8 cellular contexts compared by ENCODE assay signal in genomic region chr4:81030061-81030616, GRCh38. TPM values are rescaled to one million over a fixed set of nuclear protein-coding genes. Genes with fewer than 3 reads are reported as not detected.
DNase-seq lines count a peak whose midpoint lies in the region; ATAC-seq, FAIRE-seq and TF ChIP-seq lines count a peak whose summit lies in the region.

No MANE protein-coding gene starts in this region.

- ATAC-seq in stimulated activated naive CD8-positive, alpha-beta T cell treated with anti-CD3 and anti-CD28 coated beads, Interleukin-15, Interleukin-2, amounts not matched to agents 100 U/mL and 50 U/mL, for 24 hours: no peak
- ATAC-seq in memory B cell (ENCODE audit: low read depth) (no peak), GM18909 (IDR thresholded peaks at IDR 0.05; ENCODE audit: poor library complexity, unreplicated experiment) (no peak), GM21529 (IDR thresholded peaks at IDR 0.05; ENCODE audit: unreplicated experiment) (no peak), GM18858 (IDR thresholded peaks at IDR 0.05; ENCODE audit: unreplicated experiment) (no peak)

- peaks cover 5% of the 10 kb centered on the region for H3K4me1 ChIP-seq in astrocyte (ENCODE audit: insufficient read depth, low read length)

- no peaks in the 10 kb centered on the region for H3K9me3 Mint-ChIP-seq in stimulated activated naive CD8-positive, alpha-beta T cell treated with anti-CD3 and anti-CD28 coated beads, Interleukin-15, Interleukin-2, amounts not matched to agents 100 ng/mL and 50 ng/mL, for 24 hours
- peaks cover 6% of the 10 kb centered on the region for H3K9me3 Mint-ChIP-seq in astrocyte (ENCODE audit: unreplicated experiment)
- no peaks in the 10 kb centered on the region for H3K9me3 Mint-ChIP-seq in memory B cell

- no peaks in the 10 kb centered on the region for H3K36me3 Mint-ChIP-seq in stimulated activated naive CD8-positive, alpha-beta T cell treated with anti-CD3 and anti-CD28 coated beads, Interleukin-15, Interleukin-2, amounts not matched to agents 100 ng/mL and 50 ng/mL, for 24 hours (ENCODE audit: low read depth)
- H3K36me3 Mint-ChIP-seq in astrocyte (ENCODE audit: low read depth, unreplicated experiment) (peaks cover 3% of the 10 kb centered on the region), memory B cell (no peaks in the 10 kb centered on the region)

- H3K9ac ChIP-seq in astrocyte (ENCODE audit: low read length): no peak overlapping the region

- H4K20me1 ChIP-seq in astrocyte (ENCODE audit: insufficient read depth, low read length): no peaks in the 10 kb centered on the region

- peak overlapping the region; percentile 65 for H2AFZ ChIP-seq in astrocyte (ENCODE audit: low read depth, low read length)

- peaks cover 62% of the 10 kb centered on the region for H3K27me3 ChIP-seq in astrocyte (ENCODE audit: insufficient read depth, low read length)

- peaks cover 18% of the 10 kb centered on the region for H3K4me1 Mint-ChIP-seq in stimulated activated naive CD8-positive, alpha-beta T cell treated with anti-CD3 and anti-CD28 coated beads, Interleukin-15, Interleukin-2, amounts not matched to agents 100 ng/mL and 50 ng/mL, for 24 hours (ENCODE audit: low read depth)
- peaks cover 6% of the 10 kb centered on the region for H3K4me1 Mint-ChIP-seq in astrocyte (ENCODE audit: low read depth, unreplicated experiment)
- H3K4me1 Mint-ChIP-seq in memory B cell: peaks cover 19% of the 10 kb centered on the region

- H3K9me3 ChIP-seq in astrocyte (ENCODE audit: insufficient read depth, low read depth, low read length): no peaks in the 10 kb centered on the region

- peaks cover 77% of the 10 kb centered on the region for H3K27me3 Mint-ChIP-seq in stimulated activated naive CD8-positive, alpha-beta T cell treated with anti-CD3 and anti-CD28 coated beads, Interleukin-15, Interleukin-2, amounts not matched to agents 100 ng/mL and 50 ng/mL, for 24 hours
- H3K27me3 Mint-ChIP-seq in astrocyte (ENCODE audit: low read depth, unreplicated experiment) (peaks cover 85% of the 10 kb centered on the region), memory B cell (peaks cover 27% of the 10 kb centered on the region)

- peak overlapping the region; percentile 83 for H3K4me3 Mint-ChIP-seq in stimulated activated naive CD8-positive, alpha-beta T cell treated with anti-CD3 and anti-CD28 coated beads, Interleukin-15, Interleukin-2, amounts not matched to agents 100 ng/mL and 50 ng/mL, for 24 hours
- H3K4me3 Mint-ChIP-seq in astrocyte (ENCODE audit: unreplicated experiment) (peak overlapping the region; percentile 89), memory B cell (peak overlapping the region; percentile 85)

- DNase-seq in stimulated activated naive CD8-positive, alpha-beta T cell treated with anti-CD3 and anti-CD28 coated beads, Interleukin-15, Interleukin-2, amounts not matched to agents 100 U/mL and 50 U/mL, for 24 hours: no peak
- DNase-seq in astrocyte (ENCODE audit: low read depth): no peak
- DNase-seq in memory B cell (ENCODE audit: low spot score in 2 of 2): no peak
- DNase-seq in Kasumi-1 (lab: John Stamatoyannopoulos, UW): no peak

- H3K27ac ChIP-seq in astrocyte (ENCODE audit: low read depth, low read length): no peak overlapping the region

- no peak for TF ChIP-seq CTCF in astrocyte (IDR thresholded peaks at IDR 0.05; ENCODE audit: insufficient read depth, low read depth, low read length)

- no peak overlapping the region for H3K27ac Mint-ChIP-seq in stimulated activated naive CD8-positive, alpha-beta T cell treated with anti-CD3 and anti-CD28 coated beads, Interleukin-15, Interleukin-2, amounts not matched to agents 100 ng/mL and 50 ng/mL, for 24 hours
- H3K27ac Mint-ChIP-seq in astrocyte (ENCODE audit: unreplicated experiment) (no peak overlapping the region), memory B cell (no peak overlapping the region)

- peak overlapping the region; percentile 57 for H3K4me3 ChIP-seq in astrocyte (ENCODE audit: insufficient read depth, low read depth, low read length)

- no peaks in the 10 kb centered on the region for H3K36me3 ChIP-seq in astrocyte (ENCODE audit: insufficient read depth, low read length)

- FAIRE-seq in astrocyte (lab: Jason Lieb, UNC): no peak

- H3K79me2 ChIP-seq in astrocyte (ENCODE audit: insufficient read depth, low read length): no peaks in the 10 kb centered on the region

- H3K4me2 ChIP-seq in astrocyte (ENCODE audit: low read length): peak overlapping the region; percentile 90

RNA-seq across cellular contexts. Expression of gene BMP3, which starts 0.4 kb away (rescaled TPM):
- total RNA-seq in astrocyte: not detected in 2 replicates
